ENCODE assay signal across 12 cellular contexts in genomic region chr4:139902328-139903217, GRCh38.
DNase-seq lines count a peak whose midpoint lies in the region; ATAC-seq and TF ChIP-seq lines count a peak whose summit lies in the region.
"Had no signal": no experiment of that assay in that cellular context is flagged by ENCODE, and none has a peak within 500 bp of the region (broad histone marks: within the 10 kb centered on the region; RNA-seq: fewer than 3 reads in every experiment).

No MANE protein-coding gene starts in this region.

- H3K4me3 ChIP-seq in ascending aorta (peak overlapping the region; percentile 23 to 27), spleen (peak overlapping the region in 2 of 8 donors; percentile 1 to 35), WERI-Rb-1 (ENCODE audit: low read depth, low read length) (no peak overlapping the region)
- H3K4me3 ChIP-seq: right atrium auricular region had no signal

- DNase-seq in HCEC 1CT (peak; percentile 39), ascending aorta (ENCODE audit: low spot score in 2 of 2) (no peak), left kidney (ENCODE audit: low read depth, low spot score) (peak; percentile 83), spleen (no peak), COLO668 (lab: John Stamatoyannopoulos, UW; ENCODE audit: unreplicated experiment) (no peak), WERI-Rb-1 (no peak)
- no peak for DNase-seq in stimulated activated CD4-positive, alpha-beta T cell treated with anti-CD3 and anti-CD28 coated beads, Interleukin-4, amount 100 ng/mL, for 1 hour
- DNase-seq: activated naive CD4-positive, alpha-beta T cell treated with Interleukin-2 at 50 U/mL for 16 hours; stimulated activated naive CD4-positive, alpha-beta T cell; T-helper 9 cell had no signal

- TF ChIP-seq CTCF in ascending aorta (IDR thresholded peaks at IDR 0.05) (no peak), spleen (IDR thresholded peaks at IDR 0.05 in 8 of 11, conservative IDR thresholded peaks at IDR 0.05 in 3 of 11) (no peak), WERI-Rb-1 (IDR thresholded peaks at IDR 0.05; ENCODE audit: low read depth, low read length) (no peak)

- H3K36me3 ChIP-seq in ascending aorta, result no peaks in the 10 kb centered on the region
- no peaks in the 10 kb centered on the region for H3K36me3 ChIP-seq in spleen
- no peaks in the 10 kb centered on the region for H3K36me3 ChIP-seq in WERI-Rb-1
- H3K36me3 ChIP-seq: right atrium auricular region had no signal

- intact Hi-C loops in ascending aorta (cut with DNase I) (no loop called here), spleen (cut with DNase I; ENCODE audit: low total_unique reads) (no loop called here)

- WGBS in spleen, 5 donors, result 77 to 93% (median 80%) methylated on average over 17 of the region's 17 CpGs

- no peak for TF ChIP-seq POLR2A in spleen (IDR thresholded peaks at IDR 0.05)

- H3K4me1 ChIP-seq in ascending aorta, result peaks cover 0 to 8% of the 10 kb centered on the region in 2 donors
- peaks cover 0 to 22% (median 6%) of the 10 kb centered on the region in 6 donors for H3K4me1 ChIP-seq in spleen

- no peak for ATAC-seq in GM18520 (IDR thresholded peaks at IDR 0.05; ENCODE audit: unreplicated experiment)

- H3K27me3 ChIP-seq in ascending aorta, result no peaks in the 10 kb centered on the region
- no peaks in the 10 kb centered on the region for H3K27me3 ChIP-seq in spleen (replicated peaks in 1 of 7)
- H3K27me3 ChIP-seq in WERI-Rb-1 (ENCODE audit: insufficient read depth, low read depth, severe bottlenecking), result no peaks in the 10 kb centered on the region
- H3K27me3 ChIP-seq: right atrium auricular region had no signal

- H3K27ac ChIP-seq in ascending aorta (no peak overlapping the region), spleen (peak overlapping the region in 6 of 8 donors; percentile 16 to 58 (median 53)), WERI-Rb-1 (no peak overlapping the region)
- H3K27ac ChIP-seq: right atrium auricular region had no signal

- H3K9me3 ChIP-seq in ascending aorta (no peaks in the 10 kb centered on the region), spleen (peaks cover 0 to 6% (median 0%) of the 10 kb centered on the region in 8 donors), WERI-Rb-1 (ENCODE audit: severe bottlenecking) (no peaks in the 10 kb centered on the region)
- H3K9me3 ChIP-seq: right atrium auricular region had no signal

Comparison
In these comparisons a context has a peak if more than half of its experiments do, and no peak if none do; other contexts are left out.
1. DNase-seq: peak in HCEC 1CT (single experiment) and left kidney (single experiment); none in ascending aorta (0 of 2), spleen (single experiment), COLO668 (single experiment), stimulated activated CD4-positive, alpha-beta T cell treated with anti-CD3 and anti-CD28 coated beads, Interleukin-4, amount 100 ng/mL, for 1 hour (single experiment) and WERI-Rb-1 (single experiment).
2. H3K27ac ChIP-seq: peak in spleen (6 of 8); none in ascending aorta (0 of 2) and WERI-Rb-1 (single experiment).